ENCODE assay signal across 8 cellular contexts in the genomic region with DNA sequence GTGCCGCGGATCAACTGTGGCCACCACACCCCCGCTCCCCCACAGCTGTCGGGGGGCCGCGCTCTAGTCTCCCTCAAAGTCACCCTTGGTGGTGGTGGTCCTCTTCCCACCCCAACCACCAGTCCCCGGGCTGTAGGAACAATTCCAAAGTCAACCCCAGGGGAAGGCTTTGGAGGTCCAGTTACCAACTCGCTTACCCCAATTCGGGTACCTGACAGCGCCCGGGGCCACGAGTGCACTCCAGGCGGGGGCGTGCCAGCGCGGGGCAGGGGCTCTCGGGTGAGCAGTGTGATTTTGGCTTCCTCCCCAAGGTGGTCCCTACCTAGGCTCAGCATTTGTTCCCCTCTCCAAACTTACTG. TPM values are rescaled to one million over a fixed set of nuclear protein-coding genes. Genes with fewer than 3 reads are reported as not detected.
A peak's percentile ranks its signal among the peaks of the same experiment; 100 is the strongest.
DNase-seq lines count a peak whose midpoint lies in the region; ATAC-seq lines count a peak whose summit lies in the region.

No MANE protein-coding gene starts in this region.

- CTCF ChIA-PET in CD4-positive, alpha-beta memory T cell (lab: Charles Lee; ENCODE audit: partially characterized antibody), result interaction anchor here (0.8 to 2.8 kb wide), 4 partner anchors 9 to 221 kb away, joined by 3 to 10 read pairs (median 6); no protein-coding TSS in a partner anchor

- H3K4me1 Mint-ChIP-seq in CD4-positive, alpha-beta memory T cell, result peaks cover 29 to 71% (median 47%) of the 10 kb centered on the region in 4 donors

- no peak overlapping the region for H2AFZ ChIP-seq in Karpas-422 (ENCODE audit: low read length)

- peak overlapping the region; percentile 61 to 85 for H3K4me3 ChIP-seq in CD4-positive, alpha-beta memory T cell (ENCODE audit: low read length in 2 of 2)
- peak overlapping the region; percentile 93; the same call in 1 of the 2 replicates for H3K4me3 ChIP-seq in Karpas-422 (ENCODE audit: low read length)

- H3K4me3 Mint-ChIP-seq in CD4-positive, alpha-beta memory T cell, result peak overlapping the region; percentile 88 to 99 (median 93)

- no peaks in the 10 kb centered on the region for H3K9me3 ChIP-seq in CD4-positive, alpha-beta memory T cell (ENCODE audit: control insufficient read depth in 1 of 2, low read length in 2 of 2)
- H3K9me3 ChIP-seq in Karpas-422 (ENCODE audit: low read length), result no peaks in the 10 kb centered on the region

- intact Hi-C loops in CD4-positive, alpha-beta memory T cell (cut with micrococcal nuclease), result loop anchor here (1.0 to 10.0 kb wide), 9 partner anchors 79 to 1035 kb away; a partner anchor contains a TSS
- intact Hi-C loops in left ventricle myocardium superior (cut with micrococcal nuclease), result loop anchor here (10.0 kb wide), 1 partner anchor 93 kb away; no protein-coding TSS in a partner anchor

- peaks cover 56% of the 10 kb centered on the region for H3K4me1 ChIP-seq in CD4-positive, alpha-beta memory T cell (ENCODE audit: insufficient read depth, low read length)
- peaks cover 32% of the 10 kb centered on the region for H3K4me1 ChIP-seq in Karpas-422 (ENCODE audit: low read length)

- no peaks in the 10 kb centered on the region for H3K9me2 ChIP-seq in Karpas-422 (replicated peaks; ENCODE audit: insufficient read depth, low read length)

- no peaks in the 10 kb centered on the region for H3K36me3 ChIP-seq in CD4-positive, alpha-beta memory T cell (ENCODE audit: insufficient read depth, low read length)
- no peaks in the 10 kb centered on the region for H3K36me3 ChIP-seq in Karpas-422 (ENCODE audit: insufficient read depth, low read length)

- ATAC-seq in left ventricle myocardium superior (no peak), HG03175 (IDR thresholded peaks at IDR 0.05; ENCODE audit: unreplicated experiment) (no peak)

- peaks cover 0 to 6% of the 10 kb centered on the region in 2 donors for H3K36me3 Mint-ChIP-seq in CD4-positive, alpha-beta memory T cell

- no peaks in the 10 kb centered on the region for H3K27me3 ChIP-seq in CD4-positive, alpha-beta memory T cell (ENCODE audit: insufficient read depth, low read length)
- H3K27me3 ChIP-seq in Karpas-422 (ENCODE audit: low read length), result 0 out of 2 replicates have a peak, but pooled peaks cover 3% of the 10 kb centered on the region

- no peaks in the 10 kb centered on the region for H3K79me2 ChIP-seq in Karpas-422 (ENCODE audit: low read length)

- H4K20me1 ChIP-seq in Karpas-422 (ENCODE audit: insufficient read depth, low read depth, low read length), result peaks cover 25% of the 10 kb centered on the region

- POLR2A ChIA-PET in CD4-positive, alpha-beta memory T cell (lab: Charles Lee; ENCODE audit: partially characterized antibody), result interaction anchor here (1.0 to 8.6 kb wide), 11 partner anchors 18 to 1120 kb away, joined by 3 to 140 read pairs (median 5); a partner anchor contains a TSS

- H3K27ac ChIP-seq in CD4-positive, alpha-beta memory T cell (ENCODE audit: low read depth, low read length), result peak overlapping the region; percentile 76
- no peak overlapping the region for H3K27ac ChIP-seq in Karpas-422 (ENCODE audit: low read length)

- peaks cover 0 to 2% (median 0%) of the 10 kb centered on the region in 8 donors for H3K9me3 Mint-ChIP-seq in CD4-positive, alpha-beta memory T cell

- H3K9ac ChIP-seq in Karpas-422 (ENCODE audit: low read length), result peak overlapping the region; percentile 29; the same call in 1 of the 2 replicates

- no peaks in the 10 kb centered on the region for H3K27me3 Mint-ChIP-seq in CD4-positive, alpha-beta memory T cell

- peak overlapping the region; percentile 100 for H3K4me2 ChIP-seq in Karpas-422 (ENCODE audit: low read depth, low read length, poor library complexity, severe bottlenecking)

- peak overlapping the region in 6 of 7 donors; percentile 19 to 91 (median 78) for H3K27ac Mint-ChIP-seq in CD4-positive, alpha-beta memory T cell

- peak in 3 of 5 donors; percentile 31 to 52 (median 52) for DNase-seq in CD4-positive, alpha-beta memory T cell
- DNase-seq in Karpas-422 (no peak), left ventricle myocardium superior (peak; percentile 64), SKM-1 treated with dmso at 0.1 percent for 144 hours (lab: John Stamatoyannopoulos, UW; ENCODE audit: unreplicated experiment) (no peak), kidney tubule cell (ENCODE audit: low spot score) (no peak)
- DNase-seq in activated T-cell treated with anti-CD3 and anti-CD28 coated beads, Interleukin-2, amount 50 U/mL, for 48 hours, result peak; percentile 58 to 59
- peak; percentile 50 for DNase-seq in stimulated activated CD4-positive, alpha-beta T cell treated with anti-CD3 and anti-CD28 coated beads, Interleukin-4, amount 100 ng/mL, for 1 hour

RNA-seq across cellular contexts. Expression of a gene that starts 0.6 kb away (rescaled TPM):
- 10 to 100 TPM; 23.1 to 25.4 TPM for total RNA-seq in CD4-positive, alpha-beta memory T cell
- 1 to 10 TPM in 1 of 2 donors, under 1 TPM in 1; 0.58 to 4.9 TPM for polyA plus RNA-seq in CD4-positive, alpha-beta memory T cell
- total RNA-seq in Karpas-422 (2014; rRNA removed; shearing (Covaris generic); ENCODE audit: low replicate concordance), result 63.0 and 73.1 TPM in 2 replicates
- total RNA-seq in left ventricle myocardium superior, result 49.5 TPM

Comparison
In these comparisons a context has a peak if more than half of its experiments do, and no peak if none do; other contexts are left out.
1. DNase-seq: peak in CD4-positive, alpha-beta memory T cell (3 of 5), activated T-cell treated with anti-CD3 and anti-CD28 coated beads, Interleukin-2, amount 50 U/mL, for 48 hours (2 of 2), left ventricle myocardium superior (single experiment) and stimulated activated CD4-positive, alpha-beta T cell treated with anti-CD3 and anti-CD28 coated beads, Interleukin-4, amount 100 ng/mL, for 1 hour (single experiment); none in Karpas-422 (single experiment), SKM-1 treated with dmso at 0.1 percent for 144 hours (single experiment) and kidney tubule cell (single experiment).